ENCODE assay signal across 1 cellular context in genomic region chr16:50102046-50102756, GRCh38.
TF ChIP-seq lines count a peak whose summit lies in the region.

No MANE protein-coding gene starts in this region.

TF ChIP-seq in GM12878, 131 proteins besides CTCF, POLR2A, EP300 and RAD21 (continued from another document):
- no peak for TF ChIP-seq CEBPZ (IDR thresholded peaks at IDR 0.05; ENCODE audit: low read depth, low read length)
- no peak for TF ChIP-seq RBBP5 (conservative IDR thresholded peaks at IDR 0.05)
- TF ChIP-seq ATF3 (IDR thresholded peaks at IDR 0.05; ENCODE audit: borderline replicate concordance, extremely low read depth, low read depth, low read length), result no peak
- TF ChIP-seq BCL3 (IDR thresholded peaks at IDR 0.05; ENCODE audit: borderline replicate concordance, insufficient read depth, low read depth, low read length, poor library complexity, severe bottlenecking), result peak; percentile 17
- TF ChIP-seq ZSCAN29 (IDR thresholded peaks at IDR 0.05), result no peak
- no peak for TF ChIP-seq BRCA1 (IDR thresholded peaks at IDR 0.05; ENCODE audit: low read depth, low read length)
- TF ChIP-seq RELA (IDR thresholded peaks at IDR 0.05; ENCODE audit: borderline replicate concordance, partially characterized antibody), result no peak
- no peak for TF ChIP-seq RFX5 (IDR thresholded peaks at IDR 0.05; ENCODE audit: low read depth, low read length)
- TF ChIP-seq POLR2AphosphoS5 (IDR thresholded peaks at IDR 0.05; ENCODE audit: low read length), result no peak
- TF ChIP-seq SREBF1 (IDR thresholded peaks at IDR 0.05; ENCODE audit: low read length), result no peak
- TF ChIP-seq E2F8 (IDR thresholded peaks at IDR 0.05; ENCODE audit: low read depth, partially characterized antibody), result no peak
- no peak for TF ChIP-seq IRF5 (IDR thresholded peaks at IDR 0.05; ENCODE audit: borderline replicate concordance)
- no peak for TF ChIP-seq STAT1 (conservative IDR thresholded peaks at IDR 0.05)
- TF ChIP-seq CUX1 (IDR thresholded peaks at IDR 0.05; ENCODE audit: insufficient replicate concordance, low read depth, low read length), result no peak
- TF ChIP-seq JUNB (IDR thresholded peaks at IDR 0.05), result peak; percentile 72
- no peak for TF ChIP-seq BMI1 (IDR thresholded peaks at IDR 0.05; ENCODE audit: borderline replicate concordance)
- no peak for TF ChIP-seq ATF7 (IDR thresholded peaks at IDR 0.05; ENCODE audit: low read depth)
- TF ChIP-seq CREM (IDR thresholded peaks at IDR 0.05; ENCODE audit: low read depth), result peak; percentile 66; the same call in 1 of the 2 replicates
- peak; percentile 28; the same call in 1 of the 2 replicates for TF ChIP-seq NFIC (IDR thresholded peaks at IDR 0.05; ENCODE audit: low read depth, low read length)
- no peak for TF ChIP-seq MAX (IDR thresholded peaks at IDR 0.05; ENCODE audit: low read depth, low read length)
- no peak for TF ChIP-seq ZBED1 (IDR thresholded peaks at IDR 0.05; ENCODE audit: borderline replicate concordance)
- no peak for TF ChIP-seq ZNF274 (IDR thresholded peaks at IDR 0.05; ENCODE audit: insufficient read depth, insufficient read length)
- peak; percentile 46; the same call in 1 of the 2 replicates for TF ChIP-seq ATF2 (IDR thresholded peaks at IDR 0.05; ENCODE audit: low read length)
- no peak for TF ChIP-seq LARP7 (IDR thresholded peaks at IDR 0.05)
- TF ChIP-seq SMAD5 (IDR thresholded peaks at IDR 0.05; ENCODE audit: low read depth), result no peak
- no peak for TF ChIP-seq RB1 (IDR thresholded peaks at IDR 0.05; ENCODE audit: borderline replicate concordance)
- TF ChIP-seq USF1 (IDR thresholded peaks at IDR 0.05; ENCODE audit: borderline replicate concordance, extremely low read length, insufficient read depth, low read depth, low read length), result no peak
- TF ChIP-seq EED (IDR thresholded peaks at IDR 0.05; ENCODE audit: low read depth), result no peak
- TF ChIP-seq RUNX3 (IDR thresholded peaks at IDR 0.05; ENCODE audit: low read length), result peak; percentile 28; the same call in 1 of the 2 replicates
- TF ChIP-seq CREB1 (IDR thresholded peaks at IDR 0.05; ENCODE audit: low read depth), result peak; percentile 78
